ENCODE assay signal across 1 cellular context in the genomic region with DNA sequence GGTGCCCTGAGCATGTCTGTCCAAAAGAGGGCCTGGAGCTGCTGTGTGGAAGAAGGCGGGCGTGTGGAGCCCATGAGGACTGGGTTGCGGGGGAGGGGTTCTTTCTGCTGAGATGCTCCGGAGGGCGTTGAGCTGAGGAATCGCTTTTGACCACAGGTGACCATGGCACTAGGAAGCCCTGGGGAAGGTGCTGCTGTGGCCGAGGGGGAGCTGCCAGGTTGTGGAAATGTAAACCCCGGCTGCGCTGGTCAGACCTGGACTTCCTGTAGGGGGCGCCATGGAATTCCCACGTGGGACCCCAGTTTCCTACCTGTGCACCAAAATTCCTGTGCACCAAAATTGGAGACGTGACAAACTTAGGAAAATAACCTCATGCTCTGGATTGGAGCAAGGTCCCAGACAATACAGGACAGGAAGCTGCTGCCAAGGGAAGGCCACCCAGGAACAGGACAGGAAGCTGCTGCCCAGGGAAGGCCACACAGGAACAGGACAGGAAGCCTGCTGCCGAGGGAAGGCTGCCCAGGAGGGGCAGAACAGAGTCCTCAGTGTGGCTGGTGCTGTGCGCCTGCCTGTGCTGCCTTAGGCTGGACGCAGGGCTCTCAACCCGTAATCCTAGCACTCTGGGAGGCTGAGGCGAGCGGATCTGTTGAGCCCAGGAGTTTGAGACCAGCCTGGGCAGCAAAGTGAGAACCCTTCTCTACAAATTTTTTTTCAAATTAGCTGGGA.
TF ChIP-seq lines count a peak whose summit lies in the region.

No MANE protein-coding gene starts in this region.

TF ChIP-seq in K562, 482 proteins besides CTCF, POLR2A, EP300 and RAD21:
- TF ChIP-seq, protein P1, sequence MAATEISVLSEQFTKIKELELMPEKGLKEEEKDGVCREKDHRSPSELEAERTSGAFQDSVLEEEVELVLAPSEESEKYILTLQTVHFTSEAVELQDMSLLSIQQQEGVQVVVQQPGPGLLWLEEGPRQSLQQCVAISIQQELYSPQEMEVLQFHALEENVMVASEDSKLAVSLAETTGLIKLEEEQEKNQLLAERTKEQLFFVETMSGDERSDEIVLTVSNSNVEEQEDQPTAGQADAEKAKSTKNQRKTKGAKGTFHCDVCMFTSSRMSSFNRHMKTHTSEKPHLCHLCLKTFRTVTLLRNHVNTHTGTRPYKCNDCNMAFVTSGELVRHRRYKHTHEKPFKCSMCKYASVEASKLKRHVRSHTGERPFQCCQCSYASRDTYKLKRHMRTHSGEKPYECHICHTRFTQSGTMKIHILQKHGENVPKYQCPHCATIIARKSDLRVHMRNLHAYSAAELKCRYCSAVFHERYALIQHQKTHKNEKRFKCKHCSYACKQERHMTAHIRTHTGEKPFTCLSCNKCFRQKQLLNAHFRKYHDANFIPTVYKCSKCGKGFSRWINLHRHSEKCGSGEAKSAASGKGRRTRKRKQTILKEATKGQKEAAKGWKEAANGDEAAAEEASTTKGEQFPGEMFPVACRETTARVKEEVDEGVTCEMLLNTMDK (IDR thresholded peaks at IDR 0.05; ENCODE audit: borderline replicate concordance, insufficient read depth, low read depth, low read length, poor library complexity, severe bottlenecking) = peak; percentile 12
- TF ChIP-seq ZNF780A (CRISPR knock-in tag; IDR thresholded peaks at IDR 0.05) (no peak), MYC (IDR thresholded peaks at IDR 0.05; ENCODE audit: low read depth, low read length) (0 out of 2 replicates have a peak, but pooled peaks have one; percentile 27), MYC (CRISPR knock-in tag; IDR thresholded peaks at IDR 0.05; ENCODE audit: borderline replicate concordance, low read depth) (no peak)
- TF ChIP-seq, protein P2, sequence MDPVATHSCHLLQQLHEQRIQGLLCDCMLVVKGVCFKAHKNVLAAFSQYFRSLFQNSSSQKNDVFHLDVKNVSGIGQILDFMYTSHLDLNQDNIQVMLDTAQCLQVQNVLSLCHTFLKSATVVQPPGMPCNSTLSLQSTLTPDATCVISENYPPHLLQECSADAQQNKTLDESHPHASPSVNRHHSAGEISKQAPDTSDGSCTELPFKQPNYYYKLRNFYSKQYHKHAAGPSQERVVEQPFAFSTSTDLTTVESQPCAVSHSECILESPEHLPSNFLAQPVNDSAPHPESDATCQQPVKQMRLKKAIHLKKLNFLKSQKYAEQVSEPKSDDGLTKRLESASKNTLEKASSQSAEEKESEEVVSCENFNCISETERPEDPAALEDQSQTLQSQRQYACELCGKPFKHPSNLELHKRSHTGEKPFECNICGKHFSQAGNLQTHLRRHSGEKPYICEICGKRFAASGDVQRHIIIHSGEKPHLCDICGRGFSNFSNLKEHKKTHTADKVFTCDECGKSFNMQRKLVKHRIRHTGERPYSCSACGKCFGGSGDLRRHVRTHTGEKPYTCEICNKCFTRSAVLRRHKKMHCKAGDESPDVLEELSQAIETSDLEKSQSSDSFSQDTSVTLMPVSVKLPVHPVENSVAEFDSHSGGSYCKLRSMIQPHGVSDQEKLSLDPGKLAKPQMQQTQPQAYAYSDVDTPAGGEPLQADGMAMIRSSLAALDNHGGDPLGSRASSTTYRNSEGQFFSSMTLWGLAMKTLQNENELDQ (CRISPR knock-in tag; IDR thresholded peaks at IDR 0.05; ENCODE audit: borderline replicate concordance) = no peak
